1 cellular context compared by ENCODE assay signal in genomic region chr20:50276119-50277063, GRCh38.
TF ChIP-seq lines count a peak whose summit lies in the region.

No MANE protein-coding gene starts in this region.

TF ChIP-seq in K562, 482 proteins besides CTCF, POLR2A, EP300 and RAD21 (continued from another document):
- TF ChIP-seq, protein P1, sequence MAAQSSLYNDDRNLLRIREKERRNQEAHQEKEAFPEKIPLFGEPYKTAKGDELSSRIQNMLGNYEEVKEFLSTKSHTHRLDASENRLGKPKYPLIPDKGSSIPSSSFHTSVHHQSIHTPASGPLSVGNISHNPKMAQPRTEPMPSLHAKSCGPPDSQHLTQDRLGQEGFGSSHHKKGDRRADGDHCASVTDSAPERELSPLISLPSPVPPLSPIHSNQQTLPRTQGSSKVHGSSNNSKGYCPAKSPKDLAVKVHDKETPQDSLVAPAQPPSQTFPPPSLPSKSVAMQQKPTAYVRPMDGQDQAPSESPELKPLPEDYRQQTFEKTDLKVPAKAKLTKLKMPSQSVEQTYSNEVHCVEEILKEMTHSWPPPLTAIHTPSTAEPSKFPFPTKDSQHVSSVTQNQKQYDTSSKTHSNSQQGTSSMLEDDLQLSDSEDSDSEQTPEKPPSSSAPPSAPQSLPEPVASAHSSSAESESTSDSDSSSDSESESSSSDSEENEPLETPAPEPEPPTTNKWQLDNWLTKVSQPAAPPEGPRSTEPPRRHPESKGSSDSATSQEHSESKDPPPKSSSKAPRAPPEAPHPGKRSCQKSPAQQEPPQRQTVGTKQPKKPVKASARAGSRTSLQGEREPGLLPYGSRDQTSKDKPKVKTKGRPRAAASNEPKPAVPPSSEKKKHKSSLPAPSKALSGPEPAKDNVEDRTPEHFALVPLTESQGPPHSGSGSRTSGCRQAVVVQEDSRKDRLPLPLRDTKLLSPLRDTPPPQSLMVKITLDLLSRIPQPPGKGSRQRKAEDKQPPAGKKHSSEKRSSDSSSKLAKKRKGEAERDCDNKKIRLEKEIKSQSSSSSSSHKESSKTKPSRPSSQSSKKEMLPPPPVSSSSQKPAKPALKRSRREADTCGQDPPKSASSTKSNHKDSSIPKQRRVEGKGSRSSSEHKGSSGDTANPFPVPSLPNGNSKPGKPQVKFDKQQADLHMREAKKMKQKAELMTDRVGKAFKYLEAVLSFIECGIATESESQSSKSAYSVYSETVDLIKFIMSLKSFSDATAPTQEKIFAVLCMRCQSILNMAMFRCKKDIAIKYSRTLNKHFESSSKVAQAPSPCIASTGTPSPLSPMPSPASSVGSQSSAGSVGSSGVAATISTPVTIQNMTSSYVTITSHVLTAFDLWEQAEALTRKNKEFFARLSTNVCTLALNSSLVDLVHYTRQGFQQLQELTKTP (IDR thresholded peaks at IDR 0.05; ENCODE audit: low read depth in 1 of 2, partially characterized antibody in 2 of 2) = no peak
- TF ChIP-seq ZZZ3 (IDR thresholded peaks at IDR 0.05) (no peak), POLR3G (IDR thresholded peaks at IDR 0.05; ENCODE audit: extremely low read depth, insufficient read length, insufficient replicate concordance) (no peak)
